ENCODE assay signal across 1 cellular context in genomic region chr12:109893250-109893995, GRCh38.
TF ChIP-seq lines count a peak whose summit lies in the region.

No MANE protein-coding gene starts in this region.

TF ChIP-seq in GM12878, 131 proteins besides CTCF, POLR2A, EP300 and RAD21:
- TF ChIP-seq TARDBP (IDR thresholded peaks at IDR 0.05; ENCODE audit: borderline replicate concordance) (no peak), ZNF384 (IDR thresholded peaks at IDR 0.05; ENCODE audit: borderline replicate concordance, low read depth, low read length) (0 out of 2 replicates have a peak, but pooled peaks have one; percentile 11), MEF2B (IDR thresholded peaks at IDR 0.05; ENCODE audit: partially characterized antibody, poor library complexity, severe bottlenecking) (peak; percentile 40)
